In the genomic region with DNA sequence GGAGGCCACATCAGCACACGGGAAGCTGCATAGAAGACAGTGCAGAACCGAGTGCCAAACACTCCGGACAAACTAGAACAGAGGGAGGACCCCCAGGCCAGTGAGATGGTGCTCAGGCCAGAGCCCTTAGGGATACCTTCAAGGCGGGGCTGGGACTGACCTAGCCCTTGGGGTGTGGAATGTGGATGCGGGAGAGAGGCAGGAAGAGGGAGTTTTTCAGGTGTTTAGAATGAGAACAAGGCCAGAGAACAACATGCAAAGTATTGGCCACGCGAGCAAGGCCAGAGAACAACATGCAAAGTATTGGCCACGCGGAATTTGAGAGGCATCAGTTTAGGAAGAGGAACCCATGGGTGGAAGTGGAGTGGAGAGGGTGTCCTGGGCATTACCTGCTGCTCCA, we compare ENCODE assay signal across 13 cellular contexts.
DNase-seq lines count a peak whose midpoint lies in the region; ATAC-seq and TF ChIP-seq lines count a peak whose summit lies in the region.
"Had no signal": no experiment of that assay in that cellular context is flagged by ENCODE, and none has a peak within 500 bp of the region (broad histone marks: within the 10 kb centered on the region; RNA-seq: fewer than 3 reads in every experiment).

No MANE protein-coding gene starts in this region.

- DNase-seq in AG20443 (ENCODE audit: low spot score) (peak; percentile 2), memory B cell (ENCODE audit: low spot score in 2 of 2) (no peak), colonic mucosa (no peak), RPMI8226 (no peak)
- no peak for DNase-seq in CD8-positive, alpha-beta memory T cell
- no peak for DNase-seq in activated T-helper 1 cell treated with anti-CD3 and anti-CD28 coated beads, Interleukin-12 subunit alpha, Interleukin-12 subunit beta, Interleukin-2, Interleukin-4 antibody, amounts not matched to agents 30 ng/mL and 10 ng/mL and 1 ng/mL, durations not matched to agents 14 hours and 24 hours and 36 hours (ENCODE audit: low spot score)
- no peak for DNase-seq in activated T-cell treated with anti-CD3 and anti-CD28 coated beads, Interleukin-2, amount 50 U/mL, for 72 hours
- DNase-seq: DMS153, NCI-H1436, NCI-H2029 treated with DMSO at 0.1 percent for 48 hours, NCI-H510A treated with DMSO at 0.1 percent for 48 hours had no signal

- no peaks in the 10 kb centered on the region for H3K36me3 ChIP-seq in CD8-positive, alpha-beta memory T cell (ENCODE audit: insufficient read depth, low read length)
- H3K36me3 ChIP-seq in colonic mucosa = no peaks in the 10 kb centered on the region

- no peak for TF ChIP-seq CTCF in colonic mucosa (IDR thresholded peaks at IDR 0.05)

- H3K4me3 Mint-ChIP-seq in CD8-positive, alpha-beta memory T cell = no peak overlapping the region
- H3K4me3 Mint-ChIP-seq in activated T-helper 1 cell treated with anti-CD3 and anti-CD28 coated beads, Interleukin-12 subunit alpha, Interleukin-12 subunit beta, Interleukin-2, Interleukin-4 antibody, amounts not matched to agents 30 ng/mL and 10 ng/mL and 1 ng/mL, durations not matched to agents 14 hours and 24 hours and 36 hours = no peak overlapping the region
- H3K4me3 Mint-ChIP-seq in memory B cell = no peak overlapping the region
- H3K4me3 Mint-ChIP-seq in activated T-cell treated with anti-CD3 and anti-CD28 coated beads, Interleukin-2, amount 50 U/mL, for 72 hours = no peak overlapping the region

- H3K4me1 Mint-ChIP-seq in CD8-positive, alpha-beta memory T cell = peaks cover 44 to 67% (median 53%) of the 10 kb centered on the region in 3 donors
- H3K4me1 Mint-ChIP-seq in activated T-helper 1 cell treated with anti-CD3 and anti-CD28 coated beads, Interleukin-12 subunit alpha, Interleukin-12 subunit beta, Interleukin-2, Interleukin-4 antibody, amounts not matched to agents 30 ng/mL and 10 ng/mL and 1 ng/mL, durations not matched to agents 14 hours and 24 hours and 36 hours (ENCODE audit: low read depth) = peaks cover 46% of the 10 kb centered on the region
- peaks cover 14% of the 10 kb centered on the region for H3K4me1 Mint-ChIP-seq in memory B cell
- H3K4me1 Mint-ChIP-seq in activated T-cell treated with anti-CD3 and anti-CD28 coated beads, Interleukin-2, amount 50 U/mL, for 72 hours (ENCODE audit: low read depth) = peaks cover 56% of the 10 kb centered on the region

- no peak overlapping the region for H3K4me3 ChIP-seq in CD8-positive, alpha-beta memory T cell (ENCODE audit: low read length)
- H3K4me3 ChIP-seq in colonic mucosa = no peak overlapping the region

- peak overlapping the region in 6 of 8 donors; percentile 5 to 88 (median 27) for H3K27ac Mint-ChIP-seq in CD8-positive, alpha-beta memory T cell
- peak overlapping the region; percentile 9 for H3K27ac Mint-ChIP-seq in activated T-helper 1 cell treated with anti-CD3 and anti-CD28 coated beads, Interleukin-12 subunit alpha, Interleukin-12 subunit beta, Interleukin-2, Interleukin-4 antibody, amounts not matched to agents 30 ng/mL and 10 ng/mL and 1 ng/mL, durations not matched to agents 14 hours and 24 hours and 36 hours
- peak overlapping the region; percentile 39 for H3K27ac Mint-ChIP-seq in memory B cell
- no peak overlapping the region for H3K27ac Mint-ChIP-seq in activated T-cell treated with anti-CD3 and anti-CD28 coated beads, Interleukin-2, amount 50 U/mL, for 72 hours

- no peaks in the 10 kb centered on the region for H3K27me3 Mint-ChIP-seq in CD8-positive, alpha-beta memory T cell
- H3K27me3 Mint-ChIP-seq in activated T-helper 1 cell treated with anti-CD3 and anti-CD28 coated beads, Interleukin-12 subunit alpha, Interleukin-12 subunit beta, Interleukin-2, Interleukin-4 antibody, amounts not matched to agents 30 ng/mL and 10 ng/mL and 1 ng/mL, durations not matched to agents 14 hours and 24 hours and 36 hours (ENCODE audit: insufficient read depth) = no peaks in the 10 kb centered on the region
- no peaks in the 10 kb centered on the region for H3K27me3 Mint-ChIP-seq in memory B cell
- H3K27me3 Mint-ChIP-seq in activated T-cell treated with anti-CD3 and anti-CD28 coated beads, Interleukin-2, amount 50 U/mL, for 72 hours (ENCODE audit: low read depth) = no peaks in the 10 kb centered on the region

- POLR2A ChIA-PET in CD8-positive, alpha-beta memory T cell (lab: Charles Lee) = no interaction called here

- no peak overlapping the region for H3K27ac ChIP-seq in CD8-positive, alpha-beta memory T cell (ENCODE audit: low read depth, low read length)
- H3K27ac ChIP-seq in colonic mucosa = no peak overlapping the region

- ATAC-seq in memory B cell (ENCODE audit: low read depth) (no peak), GM19463 (IDR thresholded peaks at IDR 0.05; ENCODE audit: unreplicated experiment) (no peak)
- ATAC-seq in activated T-cell treated with anti-CD3 and anti-CD28 coated beads, Interleukin-2, amount 50 U/mL, for 72 hours (replicated peaks in 1 of 2) = no peak
- ATAC-seq: HCT116 had no signal

- intact Hi-C loops in activated T-helper 1 cell treated with anti-CD3 and anti-CD28 coated beads, Interleukin-12 subunit alpha, Interleukin-12 subunit beta, Interleukin-2, Interleukin-4 antibody, amounts not matched to agents 30 ng/mL and 10 ng/mL and 1 ng/mL, durations not matched to agents 14 hours and 24 hours and 36 hours (cut with micrococcal nuclease) = no loop called here
- intact Hi-C loops in colonic mucosa (cut with DNase I) = no loop called here

- no peak overlapping the region for H3K9ac ChIP-seq in colonic mucosa (ENCODE audit: low read depth in 2 of 2, low read length in 2 of 2)

- CTCF ChIA-PET in CD8-positive, alpha-beta memory T cell (lab: Charles Lee) = interaction anchor here (1.2 kb wide), 1 partner anchor 9 kb away, joined by 5 read pairs; no protein-coding TSS in a partner anchor

- H3K36me3 Mint-ChIP-seq in CD8-positive, alpha-beta memory T cell = no peaks in the 10 kb centered on the region
- H3K36me3 Mint-ChIP-seq in activated T-helper 1 cell treated with anti-CD3 and anti-CD28 coated beads, Interleukin-12 subunit alpha, Interleukin-12 subunit beta, Interleukin-2, Interleukin-4 antibody, amounts not matched to agents 30 ng/mL and 10 ng/mL and 1 ng/mL, durations not matched to agents 14 hours and 24 hours and 36 hours (ENCODE audit: low read depth) = no peaks in the 10 kb centered on the region
- no peaks in the 10 kb centered on the region for H3K36me3 Mint-ChIP-seq in memory B cell
- H3K36me3 Mint-ChIP-seq in activated T-cell treated with anti-CD3 and anti-CD28 coated beads, Interleukin-2, amount 50 U/mL, for 72 hours (ENCODE audit: insufficient read depth in 2 of 2) = no peaks in the 10 kb centered on the region

- peaks cover 32% of the 10 kb centered on the region for H3K4me1 ChIP-seq in CD8-positive, alpha-beta memory T cell (ENCODE audit: insufficient read depth, low read length)
- no peaks in the 10 kb centered on the region for H3K4me1 ChIP-seq in colonic mucosa

- H3K9me3 ChIP-seq in CD8-positive, alpha-beta memory T cell (ENCODE audit: low read length) = no peaks in the 10 kb centered on the region
- no peaks in the 10 kb centered on the region for H3K9me3 ChIP-seq in colonic mucosa

- no peaks in the 10 kb centered on the region for H3K27me3 ChIP-seq in CD8-positive, alpha-beta memory T cell (ENCODE audit: insufficient read depth, low read length, poor library complexity, severe bottlenecking)
- no peaks in the 10 kb centered on the region for H3K27me3 ChIP-seq in colonic mucosa

- H3K9me3 Mint-ChIP-seq in CD8-positive, alpha-beta memory T cell = peaks cover 0 to 2% (median 0%) of the 10 kb centered on the region in 5 donors
- no peaks in the 10 kb centered on the region for H3K9me3 Mint-ChIP-seq in activated T-helper 1 cell treated with anti-CD3 and anti-CD28 coated beads, Interleukin-12 subunit alpha, Interleukin-12 subunit beta, Interleukin-2, Interleukin-4 antibody, amounts not matched to agents 30 ng/mL and 10 ng/mL and 1 ng/mL, durations not matched to agents 14 hours and 24 hours and 36 hours
- H3K9me3 Mint-ChIP-seq in memory B cell = no peaks in the 10 kb centered on the region
- no peaks in the 10 kb centered on the region for H3K9me3 Mint-ChIP-seq in activated T-cell treated with anti-CD3 and anti-CD28 coated beads, Interleukin-2, amount 50 U/mL, for 72 hours
